ENCODE assay signal across 1 cellular context in genomic region chr16:58733671-58734458, GRCh38.
TF ChIP-seq lines count a peak whose summit lies in the region.

GOT2 (minus strand) TSS chr16:58734316; CDS start chr16:58734228, 88 bp downstream.

TF ChIP-seq in HepG2, 621 proteins besides CTCF, POLR2A, EP300 and RAD21 (continued from another document and continues in another):
- TF ChIP-seq, protein P1, sequence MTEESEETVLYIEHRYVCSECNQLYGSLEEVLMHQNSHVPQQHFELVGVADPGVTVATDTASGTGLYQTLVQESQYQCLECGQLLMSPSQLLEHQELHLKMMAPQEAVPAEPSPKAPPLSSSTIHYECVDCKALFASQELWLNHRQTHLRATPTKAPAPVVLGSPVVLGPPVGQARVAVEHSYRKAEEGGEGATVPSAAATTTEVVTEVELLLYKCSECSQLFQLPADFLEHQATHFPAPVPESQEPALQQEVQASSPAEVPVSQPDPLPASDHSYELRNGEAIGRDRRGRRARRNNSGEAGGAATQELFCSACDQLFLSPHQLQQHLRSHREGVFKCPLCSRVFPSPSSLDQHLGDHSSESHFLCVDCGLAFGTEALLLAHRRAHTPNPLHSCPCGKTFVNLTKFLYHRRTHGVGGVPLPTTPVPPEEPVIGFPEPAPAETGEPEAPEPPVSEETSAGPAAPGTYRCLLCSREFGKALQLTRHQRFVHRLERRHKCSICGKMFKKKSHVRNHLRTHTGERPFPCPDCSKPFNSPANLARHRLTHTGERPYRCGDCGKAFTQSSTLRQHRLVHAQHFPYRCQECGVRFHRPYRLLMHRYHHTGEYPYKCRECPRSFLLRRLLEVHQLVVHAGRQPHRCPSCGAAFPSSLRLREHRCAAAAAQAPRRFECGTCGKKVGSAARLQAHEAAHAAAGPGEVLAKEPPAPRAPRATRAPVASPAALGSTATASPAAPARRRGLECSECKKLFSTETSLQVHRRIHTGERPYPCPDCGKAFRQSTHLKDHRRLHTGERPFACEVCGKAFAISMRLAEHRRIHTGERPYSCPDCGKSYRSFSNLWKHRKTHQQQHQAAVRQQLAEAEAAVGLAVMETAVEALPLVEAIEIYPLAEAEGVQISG (CRISPR knock-in tag; IDR thresholded peaks at IDR 0.05) = peak; percentile 100
- peak; percentile 96 for TF ChIP-seq HOXA5 (CRISPR knock-in tag; IDR thresholded peaks at IDR 0.05)
- TF ChIP-seq ZNF136 (CRISPR knock-in tag; IDR thresholded peaks at IDR 0.05; ENCODE audit: low read depth) = no peak; the same call in 1 of the 2 replicates
- TF ChIP-seq ZNF530 (CRISPR knock-in tag; IDR thresholded peaks at IDR 0.05; ENCODE audit: low read depth) = peak; percentile 88; the same call in 1 of the 2 replicates
- TF ChIP-seq ZNF883 (CRISPR knock-in tag; IDR thresholded peaks at IDR 0.05; ENCODE audit: not compliant biosample characterization) = peak; percentile 44
- TF ChIP-seq HNF1B (CRISPR knock-in tag; IDR thresholded peaks at IDR 0.05) = peak; percentile 85
- peak; percentile 98 for TF ChIP-seq ZNF713 (CRISPR knock-in tag; IDR thresholded peaks at IDR 0.05)
- peak; percentile 93 for TF ChIP-seq THAP9 (CRISPR knock-in tag; IDR thresholded peaks at IDR 0.05; ENCODE audit: borderline replicate concordance)
- TF ChIP-seq ZNF605 (CRISPR knock-in tag; IDR thresholded peaks at IDR 0.05) = peak; percentile 90; the same call in 1 of the 2 replicates
- TF ChIP-seq JUN (CRISPR knock-in tag; IDR thresholded peaks at IDR 0.05) = no peak; the same call in 1 of the 2 replicates
- peak; percentile 61; the same call in 1 of the 2 replicates for TF ChIP-seq HMG20B (CRISPR knock-in tag; conservative IDR thresholded peaks at IDR 0.05)
- no peak for TF ChIP-seq ATF1 (CRISPR knock-in tag; IDR thresholded peaks at IDR 0.05)
- no peak for TF ChIP-seq ZBTB40 (IDR thresholded peaks at IDR 0.05)
- peak; percentile 57 for TF ChIP-seq ZBTB40 (CRISPR knock-in tag; IDR thresholded peaks at IDR 0.05)
- peak; percentile 87 for TF ChIP-seq MED13 (CRISPR knock-in tag; IDR thresholded peaks at IDR 0.05)
- TF ChIP-seq FOXO1 (CRISPR knock-in tag; IDR thresholded peaks at IDR 0.05) = peak; percentile 87
- TF ChIP-seq MYC (CRISPR knock-in tag; IDR thresholded peaks at IDR 0.05; ENCODE audit: borderline replicate concordance) = peak; percentile 96
- TF ChIP-seq ZNF253 (CRISPR knock-in tag; IDR thresholded peaks at IDR 0.05; ENCODE audit: borderline replicate concordance) = 0 out of 2 replicates have a peak, but pooled peaks have one; percentile 27
- TF ChIP-seq, protein P2, sequence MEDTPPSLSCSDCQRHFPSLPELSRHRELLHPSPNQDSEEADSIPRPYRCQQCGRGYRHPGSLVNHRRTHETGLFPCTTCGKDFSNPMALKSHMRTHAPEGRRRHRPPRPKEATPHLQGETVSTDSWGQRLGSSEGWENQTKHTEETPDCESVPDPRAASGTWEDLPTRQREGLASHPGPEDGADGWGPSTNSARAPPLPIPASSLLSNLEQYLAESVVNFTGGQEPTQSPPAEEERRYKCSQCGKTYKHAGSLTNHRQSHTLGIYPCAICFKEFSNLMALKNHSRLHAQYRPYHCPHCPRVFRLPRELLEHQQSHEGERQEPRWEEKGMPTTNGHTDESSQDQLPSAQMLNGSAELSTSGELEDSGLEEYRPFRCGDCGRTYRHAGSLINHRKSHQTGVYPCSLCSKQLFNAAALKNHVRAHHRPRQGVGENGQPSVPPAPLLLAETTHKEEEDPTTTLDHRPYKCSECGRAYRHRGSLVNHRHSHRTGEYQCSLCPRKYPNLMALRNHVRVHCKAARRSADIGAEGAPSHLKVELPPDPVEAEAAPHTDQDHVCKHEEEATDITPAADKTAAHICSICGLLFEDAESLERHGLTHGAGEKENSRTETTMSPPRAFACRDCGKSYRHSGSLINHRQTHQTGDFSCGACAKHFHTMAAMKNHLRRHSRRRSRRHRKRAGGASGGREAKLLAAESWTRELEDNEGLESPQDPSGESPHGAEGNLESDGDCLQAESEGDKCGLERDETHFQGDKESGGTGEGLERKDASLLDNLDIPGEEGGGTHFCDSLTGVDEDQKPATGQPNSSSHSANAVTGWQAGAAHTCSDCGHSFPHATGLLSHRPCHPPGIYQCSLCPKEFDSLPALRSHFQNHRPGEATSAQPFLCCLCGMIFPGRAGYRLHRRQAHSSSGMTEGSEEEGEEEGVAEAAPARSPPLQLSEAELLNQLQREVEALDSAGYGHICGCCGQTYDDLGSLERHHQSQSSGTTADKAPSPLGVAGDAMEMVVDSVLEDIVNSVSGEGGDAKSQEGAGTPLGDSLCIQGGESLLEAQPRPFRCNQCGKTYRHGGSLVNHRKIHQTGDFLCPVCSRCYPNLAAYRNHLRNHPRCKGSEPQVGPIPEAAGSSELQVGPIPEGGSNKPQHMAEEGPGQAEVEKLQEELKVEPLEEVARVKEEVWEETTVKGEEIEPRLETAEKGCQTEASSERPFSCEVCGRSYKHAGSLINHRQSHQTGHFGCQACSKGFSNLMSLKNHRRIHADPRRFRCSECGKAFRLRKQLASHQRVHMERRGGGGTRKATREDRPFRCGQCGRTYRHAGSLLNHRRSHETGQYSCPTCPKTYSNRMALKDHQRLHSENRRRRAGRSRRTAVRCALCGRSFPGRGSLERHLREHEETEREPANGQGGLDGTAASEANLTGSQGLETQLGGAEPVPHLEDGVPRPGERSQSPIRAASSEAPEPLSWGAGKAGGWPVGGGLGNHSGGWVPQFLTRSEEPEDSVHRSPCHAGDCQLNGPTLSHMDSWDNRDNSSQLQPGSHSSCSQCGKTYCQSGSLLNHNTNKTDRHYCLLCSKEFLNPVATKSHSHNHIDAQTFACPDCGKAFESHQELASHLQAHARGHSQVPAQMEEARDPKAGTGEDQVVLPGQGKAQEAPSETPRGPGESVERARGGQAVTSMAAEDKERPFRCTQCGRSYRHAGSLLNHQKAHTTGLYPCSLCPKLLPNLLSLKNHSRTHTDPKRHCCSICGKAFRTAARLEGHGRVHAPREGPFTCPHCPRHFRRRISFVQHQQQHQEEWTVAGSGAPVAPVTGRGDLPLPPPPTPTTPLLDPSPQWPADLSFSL (CRISPR knock-in tag; IDR thresholded peaks at IDR 0.05) = peak; percentile 77; the same call in 1 of the 2 replicates
- TF ChIP-seq, protein P3, sequence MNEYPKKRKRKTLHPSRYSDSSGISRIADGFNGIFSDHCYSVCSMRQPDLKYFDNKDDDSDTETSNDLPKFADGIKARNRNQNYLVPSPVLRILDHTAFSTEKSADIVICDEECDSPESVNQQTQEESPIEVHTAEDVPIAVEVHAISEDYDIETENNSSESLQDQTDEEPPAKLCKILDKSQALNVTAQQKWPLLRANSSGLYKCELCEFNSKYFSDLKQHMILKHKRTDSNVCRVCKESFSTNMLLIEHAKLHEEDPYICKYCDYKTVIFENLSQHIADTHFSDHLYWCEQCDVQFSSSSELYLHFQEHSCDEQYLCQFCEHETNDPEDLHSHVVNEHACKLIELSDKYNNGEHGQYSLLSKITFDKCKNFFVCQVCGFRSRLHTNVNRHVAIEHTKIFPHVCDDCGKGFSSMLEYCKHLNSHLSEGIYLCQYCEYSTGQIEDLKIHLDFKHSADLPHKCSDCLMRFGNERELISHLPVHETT (CRISPR knock-in tag; conservative IDR thresholded peaks at IDR 0.05) = peak; percentile 70; the same call in 1 of the 2 replicates
- TF ChIP-seq NCOA1 (CRISPR knock-in tag; IDR thresholded peaks at IDR 0.05) = peak; percentile 47; the same call in 1 of the 2 replicates
- peak; percentile 96; the same call in 1 of the 2 replicates for TF ChIP-seq MEIS1 (CRISPR knock-in tag; IDR thresholded peaks at IDR 0.05; ENCODE audit: borderline replicate concordance)
- no peak for TF ChIP-seq ZNF549 (CRISPR knock-in tag; IDR thresholded peaks at IDR 0.05)
- TF ChIP-seq POLR2AphosphoS5 (IDR thresholded peaks at IDR 0.05; ENCODE audit: low read depth, low read length) = peak; percentile 79
- TF ChIP-seq ZNF274 (CRISPR knock-in tag; IDR thresholded peaks at IDR 0.05) = peak; percentile 88
- TF ChIP-seq TFE3 (CRISPR knock-in tag; IDR thresholded peaks at IDR 0.05) = peak; percentile 79; the same call in 1 of the 2 replicates
